ENCODE assay signal across 22 cellular contexts in genomic region chr3:168289480-168289879, GRCh38.
"Had no signal": no experiment of that assay in that cellular context is flagged by ENCODE, and none has a peak within 500 bp of the region (broad histone marks: within the 10 kb centered on the region; RNA-seq: fewer than 3 reads in every experiment).

No MANE protein-coding gene starts in this region.

- DNase-seq: Kasumi-1, MM.1S, NCI-H1092 treated with DMSO at 0.1 percent for 48 hours, NCI-H1436 treated with DMSO at 0.1 percent for 48 hours, NCI-H1694, NCI-H187 treated with DMSO at 0.1 percent for 48 hours, NCI-H2029 treated with DMSO at 0.1 percent for 48 hours, NCI-H2171 treated with DMSO at 0.1 percent for 48 hours, NCI-H345, NCI-H446 treated with DMSO at 0.1 percent for 48 hours, NCI-H524, NCI-H526 treated with DMSO at 0.1 percent for 48 hours, NCI-H774, PC-3, SHP77 treated with DMSO at 0.1 percent for 48 hours, SJCRH30, T-helper 1 cell had no signal

- H3K36me3 ChIP-seq: SJCRH30 had no signal

- FAIRE-seq: K562 had no signal

- ATAC-seq: K562, Panc1, PC-3 had no signal

- H3K4me3 ChIP-seq: K562, SJCRH30, SK-N-MC had no signal

- H3K27ac ChIP-seq: KMS-11, RWPE1, SJCRH30, SK-N-MC had no signal

- H3K9me3 ChIP-seq: SJCRH30 had no signal

- H3K4me1 ChIP-seq: SJCRH30 had no signal
